27 cellular contexts compared by ENCODE assay signal in the genomic region with DNA sequence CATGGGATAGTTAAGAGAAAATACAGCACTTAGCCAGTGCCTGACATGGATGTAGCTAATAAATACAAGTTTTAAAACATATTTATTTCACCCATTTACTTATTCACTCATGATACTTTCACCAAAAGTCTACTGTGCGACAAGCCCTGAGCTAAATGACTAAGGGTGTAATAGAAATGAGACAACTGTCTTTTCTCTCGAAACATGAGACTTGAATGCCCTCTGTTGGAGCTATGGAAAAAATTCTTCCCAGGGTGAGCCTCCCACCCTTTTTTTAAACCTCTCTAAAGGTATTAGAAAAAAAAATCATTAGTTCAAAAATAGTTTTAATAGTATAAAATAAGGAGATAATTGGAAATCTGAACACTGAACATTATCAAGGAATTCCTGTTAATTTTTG. TPM values are rescaled to one million over a fixed set of nuclear protein-coding genes. Genes with fewer than 3 reads are reported as not detected.
DNase-seq lines count a peak whose midpoint lies in the region; TF ChIP-seq lines count a peak whose summit lies in the region.
"Had no signal": no experiment of that assay in that cellular context is flagged by ENCODE, and none has a peak within 500 bp of the region (broad histone marks: within the 10 kb centered on the region; RNA-seq: fewer than 3 reads in every experiment).

No MANE protein-coding gene starts in this region.

- H3K4me3 ChIP-seq in hepatocyte (no peak overlapping the region), spleen (no peak overlapping the region)

- H3K4me3 Mint-ChIP-seq in activated T-helper 2 cell treated with anti-CD3 and anti-CD28 coated beads, Interferon-gamma antibody, Interleukin-2, Interleukin-4, amounts not matched to agents 10 μg/mL and 5 μg/mL and 100 μg/mL, durations not matched to agents 14 hours and 24 hours and 36 hours (ENCODE audit: low read depth): no peak overlapping the region
- H3K4me3 Mint-ChIP-seq: activated B cell treated with CpG ODN at 0.5 μM for 24 hours; activated naive CD8-positive, alpha-beta T cell treated with anti-CD3 and anti-CD28 coated beads for 36 hours; CD4-positive, alpha-beta memory T cell; natural killer cell treated with Interleukin-12 subunit alpha and Interleukin-12 subunit beta and Interleukin-15 and Interleukin-18, amount 100 ng/mL, for 72 hours; stimulated activated naive CD8-positive, alpha-beta T cell treated with anti-CD3 and anti-CD28 coated beads, Interleukin-15, Interleukin-2, amounts not matched to agents 100 ng/mL and 50 ng/mL, for 24 hours had no signal

- DNase-seq in COLO829 (ENCODE audit: low spot score) (peak; percentile 19), HCEC 1CT (peak; percentile 7), RPMI7951 (ENCODE audit: low read depth) (peak; percentile 8), hepatocyte (ENCODE audit: low spot score) (no peak), spleen (no peak)
- no peak for DNase-seq in stimulated activated CD4-positive, alpha-beta T cell treated with anti-CD3 and anti-CD28 coated beads, Interleukin-1b, Interleukin-23, amount 100 ng/mL, for 48 hours
- no peak for DNase-seq in activated T-helper 2 cell treated with anti-CD3 and anti-CD28 coated beads, Interferon-gamma antibody, Interleukin-2, Interleukin-4, amounts not matched to agents 10 μg/mL and 5 μg/mL and 100 μg/mL, durations not matched to agents 14 hours and 24 hours and 36 hours (ENCODE audit: low spot score)
- DNase-seq: activated B cell treated with CpG ODN at 0.5 μM for 24 hours; activated CD4-positive, alpha-beta T cell treated with anti-CD3 and anti-CD28 coated beads, Interleukin-2, amount 50 U/mL, for 4 hours; activated CD8-positive, alpha-beta memory T cell treated with anti-CD3 and anti-CD28 coated beads, Interleukin-2, amount 50 U/mL, for 48 hours; activated effector memory CD4-positive, alpha-beta T cell treated with Interleukin-2 at 50 U/mL for 16 hours; activated naive CD8-positive, alpha-beta T cell treated with anti-CD3 and anti-CD28 coated beads for 36 hours; CD4-positive, alpha-beta memory T cell; cerebellar nuclear complex; DMS153; foreskin melanocyte; GDM1; KBM-7; midbrain; NCI-H1436; NCI-H2171 treated with DMSO at 0.1 percent for 48 hours; NCI-H524 treated with DMSO at 0.1 percent for 48 hours; T1000 had no signal

- no peaks in the 10 kb centered on the region for H4K20me1 ChIP-seq in hepatocyte (ENCODE audit: insufficient read depth, poor library complexity, severe bottlenecking)

- H3K4me1 Mint-ChIP-seq in activated T-helper 2 cell treated with anti-CD3 and anti-CD28 coated beads, Interferon-gamma antibody, Interleukin-2, Interleukin-4, amounts not matched to agents 10 μg/mL and 5 μg/mL and 100 μg/mL, durations not matched to agents 14 hours and 24 hours and 36 hours (ENCODE audit: low read depth): no peaks in the 10 kb centered on the region
- H3K4me1 Mint-ChIP-seq: activated B cell treated with CpG ODN at 0.5 μM for 24 hours; activated naive CD8-positive, alpha-beta T cell treated with anti-CD3 and anti-CD28 coated beads for 36 hours; CD4-positive, alpha-beta memory T cell had no signal

- H3K9me2 ChIP-seq in hepatocyte (replicated peaks; ENCODE audit: insufficient read depth): no peaks in the 10 kb centered on the region

- TF ChIP-seq POLR2A in spleen (IDR thresholded peaks at IDR 0.05): no peak

- no peak overlapping the region for H3K27ac ChIP-seq in hepatocyte
- no peak overlapping the region for H3K27ac ChIP-seq in spleen

- H3K79me2 ChIP-seq in hepatocyte: no peaks in the 10 kb centered on the region

- no peak overlapping the region for H3K27ac Mint-ChIP-seq in activated T-helper 2 cell treated with anti-CD3 and anti-CD28 coated beads, Interferon-gamma antibody, Interleukin-2, Interleukin-4, amounts not matched to agents 10 μg/mL and 5 μg/mL and 100 μg/mL, durations not matched to agents 14 hours and 24 hours and 36 hours
- H3K27ac Mint-ChIP-seq: activated B cell treated with CpG ODN at 0.5 μM for 24 hours; activated naive CD8-positive, alpha-beta T cell treated with anti-CD3 and anti-CD28 coated beads for 36 hours; CD4-positive, alpha-beta memory T cell; natural killer cell treated with Interleukin-12 subunit alpha and Interleukin-12 subunit beta and Interleukin-15 and Interleukin-18, amount 100 ng/mL, for 72 hours; stimulated activated naive CD8-positive, alpha-beta T cell treated with anti-CD3 and anti-CD28 coated beads, Interleukin-15, Interleukin-2, amounts not matched to agents 100 ng/mL and 50 ng/mL, for 24 hours had no signal

- H2AFZ ChIP-seq in hepatocyte: no peak overlapping the region

- H3K27me3 Mint-ChIP-seq in activated T-helper 2 cell treated with anti-CD3 and anti-CD28 coated beads, Interferon-gamma antibody, Interleukin-2, Interleukin-4, amounts not matched to agents 10 μg/mL and 5 μg/mL and 100 μg/mL, durations not matched to agents 14 hours and 24 hours and 36 hours (ENCODE audit: low read depth): peaks cover 3% of the 10 kb centered on the region
- H3K27me3 Mint-ChIP-seq: activated B cell treated with CpG ODN at 0.5 μM for 24 hours; activated naive CD8-positive, alpha-beta T cell treated with anti-CD3 and anti-CD28 coated beads for 36 hours; natural killer cell treated with Interleukin-12 subunit alpha and Interleukin-12 subunit beta and Interleukin-15 and Interleukin-18, amount 100 ng/mL, for 72 hours; stimulated activated naive CD8-positive, alpha-beta T cell treated with anti-CD3 and anti-CD28 coated beads, Interleukin-15, Interleukin-2, amounts not matched to agents 100 ng/mL and 50 ng/mL, for 24 hours had no signal

- TF ChIP-seq CTCF in hepatocyte (IDR thresholded peaks at IDR 0.05; ENCODE audit: poor library complexity) (peak; percentile 15), spleen (IDR thresholded peaks at IDR 0.05 in 8 of 11, conservative IDR thresholded peaks at IDR 0.05 in 3 of 11) (no peak)

- H3K9me3 ChIP-seq in hepatocyte (ENCODE audit: low read depth) (no peaks in the 10 kb centered on the region), spleen (no peaks in the 10 kb centered on the region)

- H3K36me3 Mint-ChIP-seq in activated T-helper 2 cell treated with anti-CD3 and anti-CD28 coated beads, Interferon-gamma antibody, Interleukin-2, Interleukin-4, amounts not matched to agents 10 μg/mL and 5 μg/mL and 100 μg/mL, durations not matched to agents 14 hours and 24 hours and 36 hours (ENCODE audit: low read depth): no peaks in the 10 kb centered on the region
- H3K36me3 Mint-ChIP-seq: activated naive CD8-positive, alpha-beta T cell treated with anti-CD3 and anti-CD28 coated beads for 36 hours; natural killer cell treated with Interleukin-12 subunit alpha and Interleukin-12 subunit beta and Interleukin-15 and Interleukin-18, amount 100 ng/mL, for 72 hours had no signal

- H3K9me3 Mint-ChIP-seq in activated T-helper 2 cell treated with anti-CD3 and anti-CD28 coated beads, Interferon-gamma antibody, Interleukin-2, Interleukin-4, amounts not matched to agents 10 μg/mL and 5 μg/mL and 100 μg/mL, durations not matched to agents 14 hours and 24 hours and 36 hours: no peaks in the 10 kb centered on the region
- H3K9me3 Mint-ChIP-seq: activated B cell treated with CpG ODN at 0.5 μM for 24 hours; activated naive CD8-positive, alpha-beta T cell treated with anti-CD3 and anti-CD28 coated beads for 36 hours; CD4-positive, alpha-beta memory T cell; natural killer cell treated with Interleukin-12 subunit alpha and Interleukin-12 subunit beta and Interleukin-15 and Interleukin-18, amount 100 ng/mL, for 72 hours; stimulated activated naive CD8-positive, alpha-beta T cell treated with anti-CD3 and anti-CD28 coated beads, Interleukin-15, Interleukin-2, amounts not matched to agents 100 ng/mL and 50 ng/mL, for 24 hours had no signal

- H3K36me3 ChIP-seq in hepatocyte (replicated peaks; ENCODE audit: insufficient read depth, low read depth): no peaks in the 10 kb centered on the region
- H3K36me3 ChIP-seq in spleen: no peaks in the 10 kb centered on the region

- H3K27me3 ChIP-seq in hepatocyte (no peaks in the 10 kb centered on the region), spleen (replicated peaks in 1 of 7) (no peaks in the 10 kb centered on the region)

- no peak overlapping the region for H3K4me2 ChIP-seq in hepatocyte

- 71% methylated on average over 2 of the region's 2 CpGs for WGBS in hepatocyte (ENCODE audit: low lambda C conversion rate, missing lambda C conversion rate)
- 79 to 95% (median 86%) methylated on average over 2 of the region's 2 CpGs for WGBS in spleen, 5 donors

- intact Hi-C loops in spleen (cut with DNase I; ENCODE audit: low total_unique reads): no loop called here
- intact Hi-C loops in activated T-helper 2 cell treated with anti-CD3 and anti-CD28 coated beads, Interferon-gamma antibody, Interleukin-2, Interleukin-4, amounts not matched to agents 10 μg/mL and 5 μg/mL and 100 μg/mL, durations not matched to agents 14 hours and 24 hours and 36 hours (cut with micrococcal nuclease): no loop called here

- H3K4me1 ChIP-seq in hepatocyte (ENCODE audit: insufficient read depth): no peaks in the 10 kb centered on the region
- no peaks in the 10 kb centered on the region for H3K4me1 ChIP-seq in spleen

RNA-seq across cellular contexts. Expression of a gene that starts 24.3 kb away (rescaled TPM):
- total RNA-seq in RPMI7951 (2014; rRNA removed; shearing (Covaris generic)): 458 and 469 TPM in 2 replicates
- total RNA-seq in hepatocyte (390 and 395 TPM in 2 replicates), spleen (1,000 to 10,000 TPM in 4 of 7 donors, 100 to 1,000 TPM in 3; 292 to 1,528 (median 1,249) TPM)
- polyA plus RNA-seq in hepatocyte (470 and 492 TPM in 2 replicates), spleen (1,000 to 10,000 TPM; 1,406 to 2,856 (median 2,495) TPM)
- total RNA-seq in activated T-helper 2 cell treated with anti-CD3 and anti-CD28 coated beads, Interferon-gamma antibody, Interleukin-2, Interleukin-4, amounts not matched to agents 10 μg/mL and 5 μg/mL and 100 μg/mL, durations not matched to agents 14 hours and 24 hours and 36 hours: 2,421 and 2,433 TPM in 2 replicates

RNA-seq across cellular contexts. Expression of a gene that starts 44.1 kb away (rescaled TPM):
- 6.3 and 7.6 TPM in 2 replicates for total RNA-seq in RPMI7951 (2014; rRNA removed; shearing (Covaris generic))
- total RNA-seq in hepatocyte: 3.6 and 4.7 TPM in 2 replicates
- 1.2 and 1.8 TPM in 2 replicates for polyA plus RNA-seq in hepatocyte
- 10 to 100 TPM in 6 of 7 donors, 1 to 10 TPM in 1; 8.5 to 20.3 (median 12.8) TPM for total RNA-seq in spleen
- 1 to 10 TPM in 2 of 3 donors, under 1 TPM in 1; 0.89 to 2.4 (median 1.0) TPM for polyA plus RNA-seq in spleen
- total RNA-seq in activated T-helper 2 cell treated with anti-CD3 and anti-CD28 coated beads, Interferon-gamma antibody, Interleukin-2, Interleukin-4, amounts not matched to agents 10 μg/mL and 5 μg/mL and 100 μg/mL, durations not matched to agents 14 hours and 24 hours and 36 hours: 7.8 and 9.1 TPM in 2 replicates

RNA-seq across cellular contexts. Expression of a gene that starts 45.8 kb away (rescaled TPM):
- total RNA-seq in RPMI7951 (2014; rRNA removed; shearing (Covaris generic)): not detected in 2 replicates
- total RNA-seq in hepatocyte: 1.7 and 2.2 TPM in 2 replicates
- 2.4 and 2.6 TPM in 2 replicates for polyA plus RNA-seq in hepatocyte
- 1 to 10 TPM; 1.6 to 4.8 (median 2.2) TPM for total RNA-seq in spleen
- polyA plus RNA-seq in spleen: under 1 TPM; 0.32 to 0.35 (median 0.33) TPM
- not detected in 2 replicates for total RNA-seq in activated T-helper 2 cell treated with anti-CD3 and anti-CD28 coated beads, Interferon-gamma antibody, Interleukin-2, Interleukin-4, amounts not matched to agents 10 μg/mL and 5 μg/mL and 100 μg/mL, durations not matched to agents 14 hours and 24 hours and 36 hours
- total RNA-seq: activated B cell treated with CpG ODN at 0.5 μM for 24 hours; activated naive CD8-positive, alpha-beta T cell treated with anti-CD3 and anti-CD28 coated beads for 36 hours; CD4-positive, alpha-beta memory T cell; left lobe of liver; natural killer cell treated with Interleukin-12 subunit alpha and Interleukin-12 subunit beta and Interleukin-15 and Interleukin-18, amount 100 ng/mL, for 72 hours; osteocyte had no signal
- polyA plus RNA-seq: CD4-positive, alpha-beta memory T cell had no signal

Comparison
In these comparisons a context has a peak if more than half of its experiments do, and no peak if none do; other contexts are left out.
1. DNase-seq: peak in COLO829 (single experiment), HCEC 1CT (single experiment) and RPMI7951 (single experiment); none in hepatocyte (single experiment), spleen (single experiment), stimulated activated CD4-positive, alpha-beta T cell treated with anti-CD3 and anti-CD28 coated beads, Interleukin-1b, Interleukin-23, amount 100 ng/mL, for 48 hours (single experiment) and activated T-helper 2 cell treated with anti-CD3 and anti-CD28 coated beads, Interferon-gamma antibody, Interleukin-2, Interleukin-4, amounts not matched to agents 10 μg/mL and 5 μg/mL and 100 μg/mL, durations not matched to agents 14 hours and 24 hours and 36 hours (single experiment).